In genomic region chr10:73246783-73247508, GRCh38 we compare ENCODE assay signal across 8 cellular contexts. TPM values are rescaled to one million over a fixed set of nuclear protein-coding genes. Genes with fewer than 3 reads are reported as not detected.
DNase-seq lines count a peak whose midpoint lies in the region; ATAC-seq and TF ChIP-seq lines count a peak whose summit lies in the region.

Gene DNAJC9, minus strand, starts transcription at chr10:73247255. Its CDS starts 66 bp downstream, at chr10:73247189.

- peak within 1 kb of the TSS; percentile 76 to 90 (median 82) for H3K4me3 ChIP-seq in esophagus muscularis mucosa

- no peaks in the 10 kb centered on the region for H3K27me3 Mint-ChIP-seq in activated T-cell treated with anti-CD3 and anti-CD28 coated beads, Interleukin-2, amount 50 U/mL, for 4 hours (ENCODE audit: low read depth)

- peak; percentile 86 for TF ChIP-seq POLR2A in esophagus muscularis mucosa (IDR thresholded peaks at IDR 0.05; ENCODE audit: low read depth)

- in situ Hi-C loops in KBM-7 (cut with MboI; ENCODE audit: low pct_unique_long_range_greater_than_20kb, low sequenced_read_pairs): no loop called here

- peak within 1 kb of the TSS; percentile 99 for H3K4me3 Mint-ChIP-seq in activated T-cell treated with anti-CD3 and anti-CD28 coated beads, Interleukin-2, amount 50 U/mL, for 4 hours

- WGBS in esophagus muscularis mucosa: 0% methylated on average over 23 of the region's 73 CpGs

- TF ChIP-seq CTCF in esophagus muscularis mucosa (IDR thresholded peaks at IDR 0.05): no peak

- H3K27ac ChIP-seq in esophagus muscularis mucosa (replicated peaks in 1 of 4): peak within 1 kb of the TSS; percentile 80 to 88 (median 84)

- peaks cover 21 to 54% (median 41%) of the 10 kb centered on the region in 4 donors for H3K36me3 ChIP-seq in esophagus muscularis mucosa

- no peaks in the 10 kb centered on the region for H3K27me3 ChIP-seq in esophagus muscularis mucosa

- peak; percentile 68 for ATAC-seq in GM21717 (IDR thresholded peaks at IDR 0.05; ENCODE audit: unreplicated experiment)
- peak; percentile 92 to 95 for ATAC-seq in activated T-cell treated with anti-CD3 and anti-CD28 coated beads, Interleukin-2, amount 50 U/mL, for 4 hours

- intact Hi-C loops in esophagus muscularis mucosa (cut with DNase I): no loop called here

- no peaks in the 10 kb centered on the region for H3K9me3 Mint-ChIP-seq in activated T-cell treated with anti-CD3 and anti-CD28 coated beads, Interleukin-2, amount 50 U/mL, for 4 hours

- H3K9me3 ChIP-seq in esophagus muscularis mucosa: no peaks in the 10 kb centered on the region

- DNase-seq in DMS53 treated with DMSO at 0.1 percent for 48 hours (lab: John Stamatoyannopoulos, UW; ENCODE audit: unreplicated experiment) (peak; percentile 91), KBM-7 (peak; percentile 99), esophagus muscularis mucosa (ENCODE audit: extremely low spot score) (peak; percentile 98), myocyte (ENCODE audit: low read depth) (peak; percentile 95)
- peak; percentile 97 for DNase-seq in activated T-cell treated with anti-CD3 and anti-CD28 coated beads, Interleukin-2, amount 50 U/mL, for 4 hours
- peak; percentile 92 for DNase-seq in stimulated activated CD8-positive, alpha-beta memory T cell treated with anti-CD3 and anti-CD28 coated beads, Interleukin-7, amount 100 ng/mL, for 48 hours (ENCODE audit: extremely low read depth in 1 of 2, low read depth in 1 of 2)

- peaks cover 41% of the 10 kb centered on the region for H3K36me3 Mint-ChIP-seq in activated T-cell treated with anti-CD3 and anti-CD28 coated beads, Interleukin-2, amount 50 U/mL, for 4 hours (ENCODE audit: insufficient read depth)

- TF ChIP-seq EP300 in esophagus muscularis mucosa (IDR thresholded peaks at IDR 0.05): no peak

- H3K4me1 ChIP-seq in esophagus muscularis mucosa: peaks cover 27 to 50% (median 43%) of the 10 kb centered on the region in 4 donors

- peaks cover 53% of the 10 kb centered on the region for H3K4me1 Mint-ChIP-seq in activated T-cell treated with anti-CD3 and anti-CD28 coated beads, Interleukin-2, amount 50 U/mL, for 4 hours (ENCODE audit: low read depth)

TF ChIP-seq in PFSK-1, 5 proteins besides CTCF, POLR2A, EP300 and RAD21:
- TF ChIP-seq REST (IDR thresholded peaks at IDR 0.05; ENCODE audit: insufficient read depth in 1 of 2, low read depth in 2 of 2, low read length in 2 of 2) (0 out of 4 replicates have a peak, but pooled peaks of 1 of the 2 experiments have one; percentile 17), FOXP2 (optimal IDR thresholded peaks at IDR 0.05; ENCODE audit: borderline replicate concordance, extremely low read depth, extremely low read length, insufficient read depth) (peak; percentile 81), POLR2AphosphoS5 (IDR thresholded peaks at IDR 0.05; ENCODE audit: low read depth, low read length) (peak; percentile 97), TAF1 (IDR thresholded peaks at IDR 0.05; ENCODE audit: borderline replicate concordance, insufficient read depth, low read length) (peak; percentile 73; the same call in 1 of the 2 replicates), SIN3A (IDR thresholded peaks at IDR 0.05; ENCODE audit: borderline replicate concordance, insufficient read depth, low read length) (no peak)

RNA-seq across cellular contexts. Expression of gene DNAJC9, which starts in this region (rescaled TPM):
- polyA plus RNA-seq in PFSK-1 (2012; ENCODE audit: insufficient read length, low read depth): 19.3 TPM
- 10 to 100 TPM; 57.7 to 60.8 (median 59.9) TPM for total RNA-seq in activated T-cell treated with anti-CD3 and anti-CD28 coated beads, Interleukin-2, amount 50 U/mL, for 4 hours
- total RNA-seq in esophagus muscularis mucosa (10 to 100 TPM in 3 of 4 donors, 1 to 10 TPM in 1; 9.3 to 13.6 (median 11.1) TPM), myocyte (20.8 and 25.5 TPM in 2 replicates)
- 12.1 TPM for polyA plus RNA-seq in myocyte (2012)

Comparison
In these comparisons a context has a peak if more than half of its experiments do, and no peak if none do; other contexts are left out.
1. Peak in every context shown above with its lines: DNase-seq, ATAC-seq, H3K4me3 ChIP-seq and H3K27ac ChIP-seq.